25 cellular contexts compared by ENCODE assay signal in genomic region chr10:86104156-86104555, GRCh38.
"Had no signal": no experiment of that assay in that cellular context is flagged by ENCODE, and none has a peak within 500 bp of the region (broad histone marks: within the 10 kb centered on the region; RNA-seq: fewer than 3 reads in every experiment).

No MANE protein-coding gene starts in this region.

- H3K9me3 Mint-ChIP-seq: naive thymus-derived CD4-positive, alpha-beta T cell; nephron; neural progenitor cell; stimulated activated naive B cell treated with anti-CD40 and anti-IgM and Interleukin-4, amounts not matched to agents 10 μg/mL and 1 μg/mL and 100 μg/mL, for 72 hours; stimulated activated naive CD8-positive, alpha-beta T cell treated with anti-CD3 and anti-CD28 coated beads, Interleukin-15, Interleukin-2, amounts not matched to agents 100 ng/mL and 50 ng/mL, for 24 hours had no signal

- H3K36me3 ChIP-seq: gastrocnemius medialis, left lung, neural progenitor cell, ovary, sigmoid colon, suprapubic skin, transverse colon, upper lobe of right lung, uterus had no signal

- H3K36me3 Mint-ChIP-seq: naive thymus-derived CD4-positive, alpha-beta T cell; neural progenitor cell; stimulated activated naive B cell treated with anti-CD40 and anti-IgM and Interleukin-4, amounts not matched to agents 10 μg/mL and 1 μg/mL and 100 μg/mL, for 72 hours had no signal

- H3K27ac Mint-ChIP-seq: naive thymus-derived CD4-positive, alpha-beta T cell; nephron; neural progenitor cell; stimulated activated naive B cell treated with anti-CD40 and anti-IgM and Interleukin-4, amounts not matched to agents 10 μg/mL and 1 μg/mL and 100 μg/mL, for 72 hours; stimulated activated naive CD8-positive, alpha-beta T cell treated with anti-CD3 and anti-CD28 coated beads, Interleukin-15, Interleukin-2, amounts not matched to agents 100 ng/mL and 50 ng/mL, for 24 hours had no signal

- FAIRE-seq: kidney had no signal

- ATAC-seq: gastrocnemius medialis; left lung; naive thymus-derived CD4-positive, alpha-beta T cell; right cardiac atrium; stimulated activated naive B cell treated with anti-CD40 and anti-IgM and Interleukin-4, amounts not matched to agents 10 μg/mL and 1 μg/mL and 100 μg/mL, for 72 hours; upper lobe of right lung had no signal

- H3K4me3 ChIP-seq: dorsolateral prefrontal cortex, gastrocnemius medialis, left lung, neural progenitor cell, ovary, psoas muscle, sigmoid colon, suprapubic skin, transverse colon, upper lobe of right lung, uterus had no signal

- H3K9me3 ChIP-seq: gastrocnemius medialis, left lung, ovary, psoas muscle, sigmoid colon, suprapubic skin, transverse colon, upper lobe of right lung, uterus had no signal

- H3K4me1 ChIP-seq: gastrocnemius medialis, left lung, neural progenitor cell, psoas muscle, sigmoid colon, suprapubic skin, transverse colon, upper lobe of right lung, uterus had no signal

- H3K4me1 Mint-ChIP-seq: stimulated activated naive B cell treated with anti-CD40 and anti-IgM and Interleukin-4, amounts not matched to agents 10 μg/mL and 1 μg/mL and 100 μg/mL, for 72 hours had no signal

- H3K4me3 Mint-ChIP-seq: naive thymus-derived CD4-positive, alpha-beta T cell; nephron; neural progenitor cell; stimulated activated naive B cell treated with anti-CD40 and anti-IgM and Interleukin-4, amounts not matched to agents 10 μg/mL and 1 μg/mL and 100 μg/mL, for 72 hours; stimulated activated naive CD8-positive, alpha-beta T cell treated with anti-CD3 and anti-CD28 coated beads, Interleukin-15, Interleukin-2, amounts not matched to agents 100 ng/mL and 50 ng/mL, for 24 hours had no signal

- H3K27ac ChIP-seq: dorsolateral prefrontal cortex, epithelial cell of prostate, gastrocnemius medialis, left lung, neural progenitor cell, ovary, psoas muscle, sigmoid colon, suprapubic skin, transverse colon, upper lobe of right lung, uterus had no signal

- DNase-seq: cortex of kidney; dorsolateral prefrontal cortex; effector CD4-positive, alpha-beta T cell; foreskin fibroblast; gastrocnemius medialis; kidney; left lung; mesenchymal stem cell; midbrain; naive thymus-derived CD4-positive, alpha-beta T cell; ovary; posterior cingulate gyrus; psoas muscle; right cardiac atrium; sigmoid colon; stimulated activated CD4-positive, alpha-beta T cell treated with anti-CD3 and anti-CD28 coated beads, Interleukin-4, amount 100 ng/mL, for 4 hours; stimulated activated naive B cell treated with anti-CD40 and anti-IgM and Interleukin-4, amounts not matched to agents 10 μg/mL and 1 μg/mL and 100 μg/mL, for 72 hours; transverse colon; upper lobe of right lung; uterus had no signal

- H3K27me3 Mint-ChIP-seq: naive thymus-derived CD4-positive, alpha-beta T cell; stimulated activated naive CD8-positive, alpha-beta T cell treated with anti-CD3 and anti-CD28 coated beads, Interleukin-15, Interleukin-2, amounts not matched to agents 100 ng/mL and 50 ng/mL, for 24 hours had no signal
